In genomic region chr2:86790828-86791561, GRCh38 we compare ENCODE assay signal across 9 cellular contexts. TPM values are rescaled to one million over a fixed set of nuclear protein-coding genes. Genes with fewer than 3 reads are reported as not detected.
DNase-seq lines count a peak whose midpoint lies in the region; ATAC-seq and TF ChIP-seq lines count a peak whose summit lies in the region.
"Had no signal": no experiment of that assay in that cellular context is flagged by ENCODE, and none has a peak within 500 bp of the region (broad histone marks: within the 10 kb centered on the region; RNA-seq: fewer than 3 reads in every experiment).

Gene CD8A (minus strand): TSS chr2:86790913. CDS start chr2:86790825, 88 bp downstream.

- H3K9me3 Mint-ChIP-seq in stimulated activated effector memory CD8-positive, alpha-beta T cell treated with anti-CD3 and anti-CD28 coated beads, Interleukin-12 subunit alpha, Interleukin-12 subunit beta, amount 100 ng/mL, for 72 hours, result peaks cover 7% of the 10 kb centered on the region

- H3K9me3 ChIP-seq in hepatocyte (ENCODE audit: low read depth), result peaks cover 3% of the 10 kb centered on the region

- H3K27me3 ChIP-seq in hepatocyte, result peaks cover 66% of the 10 kb centered on the region

- no peak for TF ChIP-seq CTCF in hepatocyte (IDR thresholded peaks at IDR 0.05; ENCODE audit: poor library complexity)

- H3K4me1 Mint-ChIP-seq in stimulated activated effector memory CD8-positive, alpha-beta T cell treated with anti-CD3 and anti-CD28 coated beads, Interleukin-12 subunit alpha, Interleukin-12 subunit beta, amount 100 ng/mL, for 72 hours, result peaks cover 64% of the 10 kb centered on the region

- 7% methylated on average over 36 of the region's 42 CpGs for WGBS in hepatocyte (ENCODE audit: low lambda C conversion rate, missing lambda C conversion rate)

- DNase-seq in NCI-H82 (lab: John Stamatoyannopoulos, UW), result peak; percentile 31
- DNase-seq in NCI-H82 treated with DMSO at 0.1 percent for 48 hours (lab: John Stamatoyannopoulos, UW; ENCODE audit: unreplicated experiment), result no peak
- DNase-seq in activated CD8-positive, alpha-beta memory T cell treated with anti-CD3 and anti-CD28 coated beads, Interleukin-2, amount 50 U/mL, for 1 hour (ENCODE audit: extremely low read depth), result peak; percentile 66
- peak; percentile 26 for DNase-seq in hepatocyte (ENCODE audit: low spot score)
- peak; percentile 61 to 91 for DNase-seq in stimulated activated effector memory CD8-positive, alpha-beta T cell treated with anti-CD3 and anti-CD28 coated beads, Interleukin-12 subunit alpha, Interleukin-12 subunit beta, amount 100 ng/mL, for 72 hours (ENCODE audit: low spot score in 2 of 2)
- no peak for DNase-seq in GF-D8 (lab: John Stamatoyannopoulos, UW)

- H3K4me3 ChIP-seq in hepatocyte, result no peak within 1 kb of the TSS

- H3K27ac Mint-ChIP-seq in stimulated activated effector memory CD8-positive, alpha-beta T cell treated with anti-CD3 and anti-CD28 coated beads, Interleukin-12 subunit alpha, Interleukin-12 subunit beta, amount 100 ng/mL, for 72 hours, result peak within 1 kb of the TSS; percentile 88

- H3K36me3 Mint-ChIP-seq in stimulated activated effector memory CD8-positive, alpha-beta T cell treated with anti-CD3 and anti-CD28 coated beads, Interleukin-12 subunit alpha, Interleukin-12 subunit beta, amount 100 ng/mL, for 72 hours, result peaks cover 62% of the 10 kb centered on the region

- peaks cover 22% of the 10 kb centered on the region for H3K4me1 ChIP-seq in hepatocyte (ENCODE audit: insufficient read depth)

- H3K79me2 ChIP-seq in hepatocyte, result no peaks in the 10 kb centered on the region

- H3K4me2 ChIP-seq in hepatocyte, result peak within 1 kb of the TSS; percentile 84

- peak within 1 kb of the TSS; percentile 83 for H3K4me3 Mint-ChIP-seq in stimulated activated effector memory CD8-positive, alpha-beta T cell treated with anti-CD3 and anti-CD28 coated beads, Interleukin-12 subunit alpha, Interleukin-12 subunit beta, amount 100 ng/mL, for 72 hours

- H3K9me2 ChIP-seq in hepatocyte (replicated peaks; ENCODE audit: insufficient read depth), result no peaks in the 10 kb centered on the region

- peak within 1 kb of the TSS; percentile 56 for H2AFZ ChIP-seq in hepatocyte

- peak; percentile 62 for ATAC-seq in stimulated activated effector memory CD8-positive, alpha-beta T cell treated with anti-CD3 and anti-CD28 coated beads, Interleukin-12 subunit alpha, Interleukin-12 subunit beta, amount 100 ng/mL, for 72 hours
- ATAC-seq in GM19035 (IDR thresholded peaks at IDR 0.05; ENCODE audit: unreplicated experiment) (no peak), GM21360 (IDR thresholded peaks at IDR 0.05; ENCODE audit: unreplicated experiment) (no peak)

- no peak within 1 kb of the TSS for H3K27ac ChIP-seq in hepatocyte

- no peaks in the 10 kb centered on the region for H4K20me1 ChIP-seq in hepatocyte (ENCODE audit: insufficient read depth, poor library complexity, severe bottlenecking)

- no peaks in the 10 kb centered on the region for H3K36me3 ChIP-seq in hepatocyte (replicated peaks; ENCODE audit: insufficient read depth, low read depth)

RNA-seq across cellular contexts. Expression of gene CD8A, which starts in this region (rescaled TPM):
- 0.33 TPM in 1 of 2 replicates, not detected in the other for total RNA-seq in hepatocyte
- 0.21 TPM in 1 of 2 replicates, not detected in the other for polyA plus RNA-seq in hepatocyte
- polyA plus RNA-seq: AG04450 had no signal

Comparison
In these comparisons a context has a peak if more than half of its experiments do, and no peak if none do; other contexts are left out.
1. DNase-seq: peak in NCI-H82 (single experiment), activated CD8-positive, alpha-beta memory T cell treated with anti-CD3 and anti-CD28 coated beads, Interleukin-2, amount 50 U/mL, for 1 hour (single experiment) and stimulated activated effector memory CD8-positive, alpha-beta T cell treated with anti-CD3 and anti-CD28 coated beads, Interleukin-12 subunit alpha, Interleukin-12 subunit beta, amount 100 ng/mL, for 72 hours (2 of 2); none in NCI-H82 treated with DMSO at 0.1 percent for 48 hours (single experiment) and GF-D8 (single experiment).
2. Peak in DNase-seq and H3K4me2 ChIP-seq in hepatocyte; RNA of the gene not detected or under 1 TPM.